In genomic region chr17:32443827-32444300, GRCh38 we compare ENCODE assay signal across 8 cellular contexts. TPM values are rescaled to one million over a fixed set of nuclear protein-coding genes. Genes with fewer than 3 reads are reported as not detected.
A peak's percentile ranks its signal among the peaks of the same experiment; 100 is the strongest.
DNase-seq lines count a peak whose midpoint lies in the region; ATAC-seq and TF ChIP-seq lines count a peak whose summit lies in the region.

No MANE protein-coding gene starts in this region.

- H3K4me1 Mint-ChIP-seq in CD14-positive monocyte: peaks cover 24% of the 10 kb centered on the region

- H3K9me3 ChIP-seq in IMR-90 (ENCODE audit: control insufficient read depth, insufficient read depth, low read length) (no peaks in the 10 kb centered on the region), neural cell (ENCODE audit: low read length) (no peaks in the 10 kb centered on the region)

- H3K4ac ChIP-seq in IMR-90 (ENCODE audit: low read depth, low read length): no peak overlapping the region

- ATAC-seq in IMR-90 (ENCODE audit: low read depth) (no peak), HG03460 (IDR thresholded peaks at IDR 0.05; ENCODE audit: unreplicated experiment) (no peak), GM18519 (IDR thresholded peaks at IDR 0.05; ENCODE audit: low FRiP score, unreplicated experiment) (no peak)

- no peak overlapping the region for H2AK5ac ChIP-seq in IMR-90 (ENCODE audit: low read depth, low read length)

- H3F3A ChIP-seq in neural cell (ENCODE audit: insufficient read depth, low read length, poor library complexity, severe bottlenecking): no peaks in the 10 kb centered on the region

- in situ Hi-C loops in IMR-90 (cut with MboI; ENCODE audit: low sequenced_read_pairs): no loop called here

- no peak overlapping the region for H2BK20ac ChIP-seq in IMR-90 (ENCODE audit: low read depth, low read length)

- H4K5ac ChIP-seq in IMR-90 (ENCODE audit: low read depth, low read length): no peak overlapping the region

- H2AFZ ChIP-seq in IMR-90 (replicated peaks; ENCODE audit: low read length, poor library complexity) (peak overlapping the region; percentile 92), neural cell (ENCODE audit: low read depth, low read length) (no peak overlapping the region)

- 8% methylated on average over 5 of the region's 29 CpGs; no CpG with 5 or more reads in 1 of the 2 experiments for WGBS in IMR-90 (ENCODE audit: extremely low coverage in 2 of 2, insufficient read length in 1 of 2), 2 experiments

- TF ChIP-seq CTCF in CD14-positive monocyte (IDR thresholded peaks at IDR 0.05) (no peak), IMR-90 (conservative IDR thresholded peaks at IDR 0.05; ENCODE audit: low read depth, low read length) (no peak), dorsolateral prefrontal cortex (IDR thresholded peaks at IDR 0.05 in 54 of 56, conservative IDR thresholded peaks at IDR 0.05 in 2 of 56; ENCODE audit: low read depth in 1 of 56, partially characterized antibody in 56 of 56) (peak in 7 of 56 donors; percentile 78 to 91 (median 88)), neural cell (IDR thresholded peaks at IDR 0.05; ENCODE audit: poor library complexity, severe bottlenecking) (no peak)

- no peak overlapping the region for H4K91ac ChIP-seq in IMR-90 (ENCODE audit: insufficient read depth, low read depth, low read length)

- TF ChIP-seq EP300 in neural cell (conservative IDR thresholded peaks at IDR 0.05; ENCODE audit: poor library complexity, severe bottlenecking): no peak

- CTCF ChIA-PET in IMR-90 (lab: Yijun Ruan, JAX): interaction anchor here (0.6 to 1.4 kb wide), 10 partner anchors 8 to 101 kb away, joined by 3 to 11 read pairs (median 3); no protein-coding TSS in a partner anchor

- peaks cover 12 to 22% of the 10 kb centered on the region in 2 experiments; a peak in 3 of 4 replicates for H3K79me1 ChIP-seq in IMR-90 (ENCODE audit: low read depth in 1 of 2, low read length in 2 of 2)

- peak overlapping the region; percentile 87 for H3K4me2 ChIP-seq in IMR-90 (ENCODE audit: low read depth, low read length)
- H3K4me2 ChIP-seq in neural cell (ENCODE audit: low read length): no peak overlapping the region

- intact Hi-C loops in CD14-positive monocyte (cut with micrococcal nuclease): loop anchor here in 1 of 2 donors (5.0 to 10.0 kb wide), 2 partner anchors 92 to 179 kb away; partner anchors contain the start of genes RHBDL3 and ZNF207
- intact Hi-C loops in IMR-90 (cut with micrococcal nuclease): loop anchor here (10.0 kb wide), 1 partner anchor 189 kb away; no protein-coding TSS in a partner anchor
- intact Hi-C loops in dorsolateral prefrontal cortex (cut with DNase I): loop anchor here (5.0 kb wide), 2 partner anchors 92 to 102 kb away; partner anchors contain the start of genes C17orf75 (in 1 of the 2) and ZNF207 (in 1 of the 2)

- 0 out of 2 replicates have a peak, but pooled peaks cover 3% of the 10 kb centered on the region for H3K9me1 ChIP-seq in IMR-90 (ENCODE audit: insufficient read depth, low read length)

- no peak for TF ChIP-seq RAD21 in IMR-90 (IDR thresholded peaks at IDR 0.05; ENCODE audit: low read length)
- TF ChIP-seq RAD21 in neural cell (conservative IDR thresholded peaks at IDR 0.05): no peak

- POLR2A ChIA-PET in IMR-90 (lab: Charles Lee; ENCODE audit: unreplicated experiment): no interaction called here

- peaks cover 0 to 5% (median 0%) of the 10 kb centered on the region in 7 donors for H3K9me3 Mint-ChIP-seq in CD14-positive monocyte

- peak overlapping the region in 3 of 7 donors; percentile 63 to 91 (median 83) for H3K27ac Mint-ChIP-seq in CD14-positive monocyte

- H3K4me3 ChIP-seq in IMR-90 (ENCODE audit: insufficient read depth, low read depth, low read length) (peak overlapping the region; percentile 52), dorsolateral prefrontal cortex (peak overlapping the region; percentile 76 to 100 (median 95)), neural cell (ENCODE audit: low read length) (peak overlapping the region; percentile 98)

- dilution Hi-C loops in IMR-90 (cut with HindIII; ENCODE audit: low sequenced_read_pairs, unreplicated experiment): no loop called here

- H4K8ac ChIP-seq in IMR-90 (ENCODE audit: low read depth in 2 of 2, low read length in 2 of 2): no peak overlapping the region; a peak in 1 of 4 replicates

- H2BK5ac ChIP-seq in IMR-90 (ENCODE audit: low read depth, low read length, poor library complexity, severe bottlenecking): no peak overlapping the region

- peak overlapping the region; percentile 26; the same call in 1 of the 2 replicates for H3K9ac ChIP-seq in IMR-90 (ENCODE audit: low read depth, low read length)
- no peak overlapping the region for H3K9ac ChIP-seq in neural cell (ENCODE audit: low read length)

- H2BK120ac ChIP-seq in IMR-90 (ENCODE audit: low read depth, low read length): no peak overlapping the region

- no peak overlapping the region for H3K23ac ChIP-seq in IMR-90 (ENCODE audit: low read depth, low read length)

- H3K14ac ChIP-seq in IMR-90 (replicated peaks; ENCODE audit: low read depth, low read length): no peak overlapping the region

- H3K36me3 ChIP-seq in IMR-90 (ENCODE audit: control insufficient read depth, insufficient read depth, low read length): peaks cover 4% of the 10 kb centered on the region; the same call in 1 of the 2 replicates
- peaks cover 4% of the 10 kb centered on the region for H3K36me3 ChIP-seq in neural cell (ENCODE audit: insufficient read depth, low read length)

- no peaks in the 10 kb centered on the region for H3K9me2 ChIP-seq in neural cell (ENCODE audit: insufficient read depth, low read length)

- peak overlapping the region; percentile 73 for H2AK9ac ChIP-seq in IMR-90 (replicated peaks; ENCODE audit: low read depth, low read length, poor library complexity)

- H2BK15ac ChIP-seq in IMR-90 (ENCODE audit: low read depth, low read length): no peak overlapping the region

- no peak overlapping the region for H3K18ac ChIP-seq in IMR-90 (ENCODE audit: low read depth, low read length)

- DNase-seq in CD14-positive monocyte (ENCODE audit: low spot score) (no peak), IMR-90 (no peak), dorsolateral prefrontal cortex (peak in 3 of 10 donors; percentile 14 to 48 (median 39)), COLO668 (lab: John Stamatoyannopoulos, UW; ENCODE audit: unreplicated experiment) (no peak), kidney tubule cell (ENCODE audit: low spot score) (no peak)

- H3K27me3 Mint-ChIP-seq in CD14-positive monocyte (ENCODE audit: low read depth in 3 of 3): peaks cover 11 to 20% (median 16%) of the 10 kb centered on the region in 3 donors

- peaks cover 20 to 24% of the 10 kb centered on the region in 2 donors for H3K36me3 Mint-ChIP-seq in CD14-positive monocyte

- H3K79me2 ChIP-seq in neural cell (replicated peaks; ENCODE audit: insufficient read depth, low read length): peaks cover 44% of the 10 kb centered on the region

- peaks cover 6% of the 10 kb centered on the region for H3K4me1 ChIP-seq in IMR-90 (ENCODE audit: control insufficient read depth, insufficient read depth, low read length)

- no peak for TF ChIP-seq POLR2A in IMR-90 (IDR thresholded peaks at IDR 0.05; ENCODE audit: low read depth, low read length)

- H3K56ac ChIP-seq in IMR-90 (ENCODE audit: extremely low read depth, insufficient read depth, low read length): no peak overlapping the region

- H3K4me3 Mint-ChIP-seq in CD14-positive monocyte: peak overlapping the region; percentile 91 to 93

- no peak overlapping the region for H3K27ac ChIP-seq in IMR-90 (ENCODE audit: insufficient read depth, low read length)
- peak overlapping the region in 46 of 59 donors; percentile 28 to 94 (median 87) for H3K27ac ChIP-seq in dorsolateral prefrontal cortex
- H3K27ac ChIP-seq in neural cell (ENCODE audit: low read length): no peak overlapping the region

- H4K20me1 ChIP-seq in IMR-90 (ENCODE audit: insufficient read depth, low read length) (peaks cover 22% of the 10 kb centered on the region; the same call in 1 of the 2 replicates), neural cell (ENCODE audit: insufficient read depth) (no peaks in the 10 kb centered on the region)

- H3K27me3 ChIP-seq in IMR-90 (ENCODE audit: control insufficient read depth, insufficient read depth, low read length) (peaks cover 6% of the 10 kb centered on the region; the same call in 1 of the 2 replicates), dorsolateral prefrontal cortex (no peaks in the 10 kb centered on the region), neural cell (ENCODE audit: insufficient read depth, low read depth, low read length) (no peaks in the 10 kb centered on the region)

- BruUV-seq in IMR-90 (replicated peaks; lab: Mats Ljungman, UMichigan): no TSS peak

TF ChIP-seq in IMR-90, 13 proteins besides CTCF, POLR2A, EP300 and RAD21 (continues in another document):
- TF ChIP-seq MAFK (IDR thresholded peaks at IDR 0.05; ENCODE audit: low read depth, low read length): no peak
- no peak for TF ChIP-seq RFX5 (IDR thresholded peaks at IDR 0.05; ENCODE audit: low read depth, low read length)
- TF ChIP-seq BHLHE40 (IDR thresholded peaks at IDR 0.05; ENCODE audit: low read depth, low read length): no peak
- no peak for TF ChIP-seq MAZ (IDR thresholded peaks at IDR 0.05; ENCODE audit: borderline replicate concordance, low read depth, low read length)
- no peak for TF ChIP-seq NFE2L2 (IDR thresholded peaks at IDR 0.05; ENCODE audit: low read depth, low read length)

TF ChIP-seq in neural cell, 6 proteins besides CTCF, POLR2A, EP300 and RAD21 (continues in another document):
- peak; percentile 61 for TF ChIP-seq SMC3 (conservative IDR thresholded peaks at IDR 0.05; ENCODE audit: poor library complexity)

RNA-seq across cellular contexts. Expression of gene PSMD11, which starts 0.4 kb away (rescaled TPM):
- polyA plus RNA-seq in CD14-positive monocyte (100 to 1,000 TPM in 1 of 2 donors, 10 to 100 TPM in 1; 91.8 to 112 TPM), IMR-90 (2012; rRNA removed) (63.4 and 64.7 TPM in 2 replicates), neural cell (43.9 and 54.1 TPM in 2 replicates)
- total RNA-seq in IMR-90 (2012; rRNA removed) (68.0 and 85.9 TPM in 2 replicates), dorsolateral prefrontal cortex (100 to 1,000 TPM in 5 of 120 experiments, 10 to 100 TPM in 115; 63.1 to 112 (median 81.0) TPM)
- 27.3 and 44.4 TPM in 2 replicates for polyA plus RNA-seq in IMR-90 (2012; cell fraction: cytosol; rRNA removed)
- 22.8 and 69.6 TPM in 2 replicates for polyA plus RNA-seq in IMR-90 (2012; cell fraction: nucleus; rRNA removed; ENCODE audit: low replicate concordance)
- polyA minus RNA-seq in neural cell: 89.0 and 92.8 TPM in 2 replicates

RNA-seq across cellular contexts. Expression of gene CDK5R1, which starts 42.9 kb away (rescaled TPM):
- polyA plus RNA-seq in CD14-positive monocyte: under 1 TPM; 0.44 to 0.48 TPM
- 0.36 and 0.56 TPM in 2 replicates for total RNA-seq in IMR-90 (2012; rRNA removed)
- 0.67 and 0.74 TPM in 2 replicates for polyA plus RNA-seq in IMR-90 (2012; rRNA removed)
- 0.35 and 0.46 TPM in 2 replicates for polyA plus RNA-seq in IMR-90 (2012; cell fraction: cytosol; rRNA removed)
- 1.4 and 1.8 TPM in 2 replicates for polyA plus RNA-seq in IMR-90 (2012; cell fraction: nucleus; rRNA removed; ENCODE audit: low replicate concordance)
- total RNA-seq in dorsolateral prefrontal cortex: 100 to 1,000 TPM in 114 of 120 experiments, 10 to 100 TPM in 6; 52.9 to 209 (median 145) TPM
- polyA plus RNA-seq in neural cell: 199 and 213 TPM in 2 replicates
- 271 and 294 TPM in 2 replicates for polyA minus RNA-seq in neural cell

Comparison
In these comparisons a context has a peak if more than half of its experiments do, and no peak if none do; other contexts are left out.
1. H3K27ac ChIP-seq: peak in dorsolateral prefrontal cortex (46 of 59); none in IMR-90 (single experiment) and neural cell (single experiment).
2. RNA of gene CDK5R1, which starts 42.9 kb away (polyA plus RNA-seq): 199 to 213 TPM in neural cell; 0.35 to 1.8 TPM in IMR-90 and 0.44 to 0.48 TPM in CD14-positive monocyte; every median in the first group is over 10 times any median in the second.
3. Peak in every context shown above with its lines, with median percentiles within 50 percentile points of each other: H3K4me3 ChIP-seq.